ENCODE assay signal across 16 cellular contexts in the genomic region with DNA sequence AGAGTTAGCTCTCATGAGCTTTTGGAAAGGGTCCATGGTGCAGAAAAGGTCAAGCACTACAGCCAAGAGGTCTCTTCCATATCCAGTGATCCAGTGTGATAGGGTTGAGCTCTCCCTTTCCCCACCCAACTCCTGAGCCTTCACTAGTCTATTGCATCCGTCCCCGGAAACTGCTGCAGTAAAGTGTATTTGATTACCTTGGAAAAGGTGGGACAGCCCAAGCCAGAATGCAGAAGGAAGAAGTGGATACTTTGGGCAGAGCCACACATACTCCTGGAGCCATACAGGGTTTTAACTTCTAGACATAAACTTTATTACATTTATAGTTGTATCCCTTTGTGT. TPM values are rescaled to one million over a fixed set of nuclear protein-coding genes. Genes with fewer than 3 reads are reported as not detected.
DNase-seq lines count a peak whose midpoint lies in the region; ATAC-seq, FAIRE-seq and TF ChIP-seq lines count a peak whose summit lies in the region.
"Had no signal": no experiment of that assay in that cellular context is flagged by ENCODE, and none has a peak within 500 bp of the region (broad histone marks: within the 10 kb centered on the region; RNA-seq: fewer than 3 reads in every experiment).

No MANE protein-coding gene starts in this region.

- H3K36me3 Mint-ChIP-seq in IgD-negative memory B cell = no peaks in the 10 kb centered on the region

- no peak for TF ChIP-seq POLR2A in esophagus muscularis mucosa (IDR thresholded peaks at IDR 0.05; ENCODE audit: low read depth)
- TF ChIP-seq POLR2A in prostate gland (IDR thresholded peaks at IDR 0.05) = no peak

- H3K36me3 ChIP-seq in esophagus muscularis mucosa (peaks cover 53 to 59% (median 54%) of the 10 kb centered on the region in 4 donors), prostate gland (peaks cover 26 to 30% of the 10 kb centered on the region in 2 donors)

- H3K4me3 ChIP-seq in esophagus muscularis mucosa (no peak overlapping the region), prostate gland (no peak overlapping the region)
- H3K4me3 ChIP-seq: skin epidermis had no signal

- H3K4me3 Mint-ChIP-seq in IgD-negative memory B cell = peak overlapping the region in 2 of 4 donors; percentile 47 to 68
- H3K4me3 Mint-ChIP-seq: activated T-cell treated with anti-CD3 and anti-CD28 coated beads, Interleukin-2, amount 50 U/mL, for 4 hours had no signal

- FAIRE-seq in urothelium cell line (lab: Jason Lieb, UNC) = no peak
- FAIRE-seq: keratinocyte had no signal

- H3K27me3 ChIP-seq in esophagus muscularis mucosa = no peaks in the 10 kb centered on the region
- H3K27me3 ChIP-seq in prostate gland (replicated peaks; ENCODE audit: insufficient read depth) = no peaks in the 10 kb centered on the region

- DNase-seq in esophagus muscularis mucosa (ENCODE audit: extremely low spot score) (no peak), prostate gland (ENCODE audit: low spot score) (no peak), urothelium cell line (ENCODE audit: low spot score) (no peak), GDM1 (lab: John Stamatoyannopoulos, UW) (no peak)
- no peak for DNase-seq in effector CD8-positive, alpha-beta T cell (lab: John Stamatoyannopoulos, UW)
- DNase-seq: activated T-cell treated with anti-CD3 and anti-CD28 coated beads, Interleukin-2, amount 50 U/mL, for 4 hours; DND-41; foreskin fibroblast; IMR-90; NCI-H1105 treated with DMSO at 0.1 percent for 48 hours; NCI-H345 had no signal

- TF ChIP-seq CTCF in 22Rv1 (IDR thresholded peaks at IDR 0.05) (no peak), esophagus muscularis mucosa (IDR thresholded peaks at IDR 0.05) (no peak), prostate gland (IDR thresholded peaks at IDR 0.05) (no peak)

- H3K9me3 ChIP-seq in esophagus muscularis mucosa (no peaks in the 10 kb centered on the region), prostate gland (no peaks in the 10 kb centered on the region)

- no peak for TF ChIP-seq EP300 in esophagus muscularis mucosa (IDR thresholded peaks at IDR 0.05)

- 89% methylated on average over 2 of the region's 2 CpGs for WGBS in esophagus muscularis mucosa
- 78% methylated on average over 2 of the region's 2 CpGs for WGBS in prostate gland

- peaks cover 2% of the 10 kb centered on the region for H3K27me3 Mint-ChIP-seq in IgD-negative memory B cell

- intact Hi-C loops in esophagus muscularis mucosa (cut with DNase I) (loop anchor here (5.0 kb wide), 1 partner anchor 123 kb away; a partner anchor contains a TSS), prostate gland (cut with DNase I) (loop anchor here (5.0 kb wide), 3 partner anchors 57 to 123 kb away; a partner anchor contains a TSS)

- H3K27ac Mint-ChIP-seq in IgD-negative memory B cell = peak overlapping the region; percentile 73 to 94 (median 79)

- H3K4me1 ChIP-seq in esophagus muscularis mucosa (peaks cover 35 to 60% (median 40%) of the 10 kb centered on the region in 4 donors), prostate gland (replicated peaks) (peaks cover 12% of the 10 kb centered on the region)

- H3K4me1 Mint-ChIP-seq in IgD-negative memory B cell = peaks cover 23 to 42% (median 30%) of the 10 kb centered on the region in 3 donors

- H3K27ac ChIP-seq in 22Rv1 (peak overlapping the region; percentile 77), esophagus muscularis mucosa (replicated peaks in 1 of 4) (peak overlapping the region; percentile 73 to 79 (median 76)), prostate gland (peak overlapping the region; percentile 76 to 86)

- no peaks in the 10 kb centered on the region for H3K9me3 Mint-ChIP-seq in IgD-negative memory B cell
- H3K9me3 Mint-ChIP-seq: activated T-cell treated with anti-CD3 and anti-CD28 coated beads, Interleukin-2, amount 50 U/mL, for 4 hours had no signal

- ATAC-seq in GM18868 (IDR thresholded peaks at IDR 0.05; ENCODE audit: unreplicated experiment) = no peak
- ATAC-seq: activated T-cell treated with anti-CD3 and anti-CD28 coated beads, Interleukin-2, amount 50 U/mL, for 4 hours had no signal

RNA-seq across cellular contexts. Expression of a gene that starts 3.6 kb away (rescaled TPM):
- 126 TPM for polyA plus RNA-seq in IgD-negative memory B cell
- total RNA-seq in esophagus muscularis mucosa (10 to 100 TPM; 40.3 to 74.1 (median 56.5) TPM), prostate gland (100 to 1,000 TPM; 103 to 145 TPM)

RNA-seq across cellular contexts. Expression of a gene that starts 3.9 kb away (rescaled TPM):
- polyA plus RNA-seq in IgD-negative memory B cell = 82.0 TPM
- 100 to 1,000 TPM; 104 to 169 (median 144) TPM for total RNA-seq in esophagus muscularis mucosa
- total RNA-seq in prostate gland = 100 to 1,000 TPM; 217 to 237 TPM

RNA-seq across cellular contexts. Expression of a gene that starts 13.1 kb away (rescaled TPM):
- 0.64 TPM for polyA plus RNA-seq in IgD-negative memory B cell
- total RNA-seq in esophagus muscularis mucosa (1 to 10 TPM in 3 of 4 donors, under 1 TPM in 1; 0.42 to 4.5 (median 3.9) TPM), prostate gland (under 1 TPM in 1 of 2 donors, not detected in 1; 0.91 TPM)

RNA-seq across cellular contexts. Expression of a gene that starts 18.4 kb away (rescaled TPM):
- polyA plus RNA-seq in IgD-negative memory B cell = 147 TPM
- total RNA-seq in esophagus muscularis mucosa (100 to 1,000 TPM; 131 to 238 (median 197) TPM), prostate gland (100 to 1,000 TPM; 139 to 193 TPM)

RNA-seq across cellular contexts. Expression of a gene that starts 56.9 kb away (rescaled TPM):
- 862 TPM for polyA plus RNA-seq in IgD-negative memory B cell
- total RNA-seq in esophagus muscularis mucosa = 100 to 1,000 TPM; 257 to 300 (median 270) TPM
- total RNA-seq in prostate gland = 100 to 1,000 TPM; 182 to 207 TPM
